Comparison of ENCODE assay signal across 11 cellular contexts in genomic region chr1:26160527-26161407, GRCh38. TPM values are rescaled to one million over a fixed set of nuclear protein-coding genes. Genes with fewer than 3 reads are reported as not detected.
A peak's percentile ranks its signal among the peaks of the same experiment; 100 is the strongest.
DNase-seq lines count a peak whose midpoint lies in the region; ATAC-seq, FAIRE-seq and TF ChIP-seq lines count a peak whose summit lies in the region.
"Had no signal": no experiment of that assay in that cellular context is flagged by ENCODE, and none has a peak within 500 bp of the region (broad histone marks: within the 10 kb centered on the region; RNA-seq: fewer than 3 reads in every experiment).

No MANE protein-coding gene starts in this region.

- peak overlapping the region; percentile 36 for H3K27ac ChIP-seq in upper lobe of right lung

- peaks cover 17% of the 10 kb centered on the region for H3K27me3 ChIP-seq in upper lobe of right lung

- peak overlapping the region; percentile 52 for H3K4me3 ChIP-seq in epithelial cell of proximal tubule (ENCODE audit: low read depth, low read length)
- peak overlapping the region; percentile 59 for H3K4me3 ChIP-seq in upper lobe of right lung

- peaks cover 10% of the 10 kb centered on the region for H3K27me3 Mint-ChIP-seq in activated naive CD8-positive, alpha-beta T cell
- peaks cover 42% of the 10 kb centered on the region for H3K27me3 Mint-ChIP-seq in activated naive CD8-positive, alpha-beta T cell treated with anti-CD3 and anti-CD28 coated beads, Interleukin-2, amount 50 U/mL, for 24 hours
- peaks cover 18 to 79% (median 41%) of the 10 kb centered on the region in 3 donors for H3K27me3 Mint-ChIP-seq in naive B cell

- H3K36me3 Mint-ChIP-seq in activated naive CD8-positive, alpha-beta T cell, result no peaks in the 10 kb centered on the region
- H3K36me3 Mint-ChIP-seq in activated naive CD8-positive, alpha-beta T cell treated with anti-CD3 and anti-CD28 coated beads, Interleukin-2, amount 50 U/mL, for 24 hours (ENCODE audit: low read depth), result no peaks in the 10 kb centered on the region
- H3K36me3 Mint-ChIP-seq in naive B cell, result no peaks in the 10 kb centered on the region

- no peak for TF ChIP-seq CTCF in epithelial cell of proximal tubule (conservative IDR thresholded peaks at IDR 0.05; ENCODE audit: low read depth, low read length)
- no peak for TF ChIP-seq CTCF in upper lobe of right lung (IDR thresholded peaks at IDR 0.05)

- H3K36me3 ChIP-seq in upper lobe of right lung, result no peaks in the 10 kb centered on the region

- H3K9me3 ChIP-seq in upper lobe of right lung, result no peaks in the 10 kb centered on the region

- no peaks in the 10 kb centered on the region for H3K9me3 Mint-ChIP-seq in activated naive CD8-positive, alpha-beta T cell (ENCODE audit: low read depth)
- no peaks in the 10 kb centered on the region for H3K9me3 Mint-ChIP-seq in activated naive CD8-positive, alpha-beta T cell treated with anti-CD3 and anti-CD28 coated beads, Interleukin-2, amount 50 U/mL, for 24 hours
- no peaks in the 10 kb centered on the region for H3K9me3 Mint-ChIP-seq in naive B cell
- H3K9me3 Mint-ChIP-seq: activated CD4-positive, alpha-beta memory T cell treated with anti-CD3 and anti-CD28 coated beads, Interleukin-2, amount 10 ng/mL, durations not matched to agents 7 days and 5 days; IgD-negative memory B cell had no signal

- ATAC-seq in activated naive CD8-positive, alpha-beta T cell treated with anti-CD3 and anti-CD28 coated beads, Interleukin-2, amount 50 U/mL, for 24 hours, result no peak
- ATAC-seq in naive B cell (ENCODE audit: low read depth in 2 of 2) (no peak), upper lobe of right lung (no peak), HG03280 (IDR thresholded peaks at IDR 0.05; ENCODE audit: unreplicated experiment) (no peak)

- no peak for FAIRE-seq in GM12891 (lab: Jason Lieb, UNC)

- peaks cover 19% of the 10 kb centered on the region for H3K4me1 ChIP-seq in upper lobe of right lung

- H3K4me1 Mint-ChIP-seq in activated naive CD8-positive, alpha-beta T cell (ENCODE audit: low read depth), result peaks cover 13% of the 10 kb centered on the region
- H3K4me1 Mint-ChIP-seq in activated naive CD8-positive, alpha-beta T cell treated with anti-CD3 and anti-CD28 coated beads, Interleukin-2, amount 50 U/mL, for 24 hours, result peaks cover 13% of the 10 kb centered on the region
- peaks cover 10 to 19% (median 11%) of the 10 kb centered on the region in 3 donors for H3K4me1 Mint-ChIP-seq in naive B cell

- DNase-seq in activated naive CD8-positive, alpha-beta T cell treated with anti-CD3 and anti-CD28 coated beads, Interleukin-2, amount 50 U/mL, for 24 hours, result no peak
- DNase-seq in epithelial cell of proximal tubule (ENCODE audit: low read depth), result no peak
- no peak for DNase-seq in naive B cell
- DNase-seq in upper lobe of right lung, result peak; percentile 42
- no peak for DNase-seq in GM12891 (ENCODE audit: insufficient read length, low spot score)
- no peak for DNase-seq in NCI-H510A treated with DMSO at 0.1 percent for 48 hours (lab: John Stamatoyannopoulos, UW)

- no peak for TF ChIP-seq POLR2A in GM12891 (IDR thresholded peaks at IDR 0.05; ENCODE audit: low read depth, low read length)

- peak overlapping the region; percentile 43 for H3K4me3 Mint-ChIP-seq in activated naive CD8-positive, alpha-beta T cell
- H3K4me3 Mint-ChIP-seq in activated naive CD8-positive, alpha-beta T cell treated with anti-CD3 and anti-CD28 coated beads, Interleukin-2, amount 50 U/mL, for 24 hours, result no peak overlapping the region
- peak overlapping the region in 5 of 8 donors; percentile 42 to 63 (median 61) for H3K4me3 Mint-ChIP-seq in naive B cell
- H3K4me3 Mint-ChIP-seq: activated CD4-positive, alpha-beta memory T cell treated with anti-CD3 and anti-CD28 coated beads, Interleukin-2, amount 10 ng/mL, durations not matched to agents 7 days and 5 days had no signal

- intact Hi-C loops in upper lobe of right lung (cut with DNase I), result no loop called here

- H3K27ac Mint-ChIP-seq in activated naive CD8-positive, alpha-beta T cell, result no peak overlapping the region
- no peak overlapping the region for H3K27ac Mint-ChIP-seq in activated naive CD8-positive, alpha-beta T cell treated with anti-CD3 and anti-CD28 coated beads, Interleukin-2, amount 50 U/mL, for 24 hours
- no peak overlapping the region for H3K27ac Mint-ChIP-seq in naive B cell
- H3K27ac Mint-ChIP-seq: activated CD4-positive, alpha-beta memory T cell treated with anti-CD3 and anti-CD28 coated beads, Interleukin-2, amount 10 ng/mL, durations not matched to agents 7 days and 5 days; IgD-negative memory B cell had no signal

TF ChIP-seq in GM12891, 5 proteins besides CTCF, POLR2A, EP300 and RAD21:
- no peak for TF ChIP-seq POU2F2 (IDR thresholded peaks at IDR 0.05; ENCODE audit: low read depth, low read length)
- no peak for TF ChIP-seq TAF1 (IDR thresholded peaks at IDR 0.05; ENCODE audit: low read depth, low read length)
- TF ChIP-seq PAX5 (IDR thresholded peaks at IDR 0.05; ENCODE audit: insufficient read depth, low read length, severe bottlenecking), result no peak
TF ChIP-seq in GM12891: peak in this region for 0.

RNA-seq across cellular contexts. Expression of gene FAM110D, which starts 1.9 kb away (rescaled TPM):
- total RNA-seq in epithelial cell of proximal tubule (not detected in 2 replicates), upper lobe of right lung (6.9 TPM)
- not detected for polyA plus RNA-seq in naive B cell (ENCODE audit: low read depth in 6 of 6)
- not detected for polyA plus RNA-seq in GM12891 (2012; ENCODE audit: low read depth, missing spikeins)
- total RNA-seq: activated CD4-positive, alpha-beta memory T cell treated with anti-CD3 and anti-CD28 coated beads, Interleukin-2, amount 10 ng/mL, durations not matched to agents 7 days and 5 days; myocyte had no signal
- polyA plus RNA-seq: IgD-negative memory B cell had no signal

RNA-seq across cellular contexts. Expression of gene C1orf232, which starts 8.0 kb away (rescaled TPM):
- not detected in 2 replicates for total RNA-seq in epithelial cell of proximal tubule
- not detected for polyA plus RNA-seq in naive B cell (ENCODE audit: low read depth in 6 of 6)
- not detected for total RNA-seq in upper lobe of right lung
- not detected for polyA plus RNA-seq in GM12891 (2012; ENCODE audit: low read depth, missing spikeins)
- total RNA-seq: activated CD4-positive, alpha-beta memory T cell treated with anti-CD3 and anti-CD28 coated beads, Interleukin-2, amount 10 ng/mL, durations not matched to agents 7 days and 5 days; myocyte had no signal
- polyA plus RNA-seq: IgD-negative memory B cell had no signal

RNA-seq across cellular contexts. Expression of gene ZNF593, which starts 8.9 kb away (rescaled TPM):
- 80.4 and 89.3 TPM in 2 replicates for total RNA-seq in epithelial cell of proximal tubule
- polyA plus RNA-seq in naive B cell (ENCODE audit: low read depth in 6 of 6), result 10 to 100 TPM; 33.3 to 52.3 (median 36.1) TPM
- total RNA-seq in upper lobe of right lung, result 22.6 TPM
- polyA plus RNA-seq in GM12891 (2012; ENCODE audit: low read depth, missing spikeins), result 48.3 TPM

RNA-seq across cellular contexts. Expression of gene ZNF593OS, which starts 10.9 kb away (rescaled TPM):
- total RNA-seq in epithelial cell of proximal tubule, result not detected in 2 replicates
- 1 to 10 TPM in 5 of 6 donors, under 1 TPM in 1; 0.96 to 3.5 (median 1.9) TPM for polyA plus RNA-seq in naive B cell (ENCODE audit: low read depth in 6 of 6)
- not detected for total RNA-seq in upper lobe of right lung
- 0.39 TPM for polyA plus RNA-seq in GM12891 (2012; ENCODE audit: low read depth, missing spikeins)
- total RNA-seq: activated CD4-positive, alpha-beta memory T cell treated with anti-CD3 and anti-CD28 coated beads, Interleukin-2, amount 10 ng/mL, durations not matched to agents 7 days and 5 days; myocyte had no signal

RNA-seq across cellular contexts. Expression of gene CNKSR1, which starts 16.5 kb away (rescaled TPM):
- total RNA-seq in epithelial cell of proximal tubule (6.7 and 14.8 TPM in 2 replicates), upper lobe of right lung (21.6 TPM)
- under 1 TPM in 3 of 6 donors, not detected in 3; 0.44 to 0.57 (median 0.49) TPM for polyA plus RNA-seq in naive B cell (ENCODE audit: low read depth in 6 of 6)
- 4.1 TPM for polyA plus RNA-seq in GM12891 (2012; ENCODE audit: low read depth, missing spikeins)
